Comparison of ENCODE assay signal across 28 cellular contexts in the genomic region with DNA sequence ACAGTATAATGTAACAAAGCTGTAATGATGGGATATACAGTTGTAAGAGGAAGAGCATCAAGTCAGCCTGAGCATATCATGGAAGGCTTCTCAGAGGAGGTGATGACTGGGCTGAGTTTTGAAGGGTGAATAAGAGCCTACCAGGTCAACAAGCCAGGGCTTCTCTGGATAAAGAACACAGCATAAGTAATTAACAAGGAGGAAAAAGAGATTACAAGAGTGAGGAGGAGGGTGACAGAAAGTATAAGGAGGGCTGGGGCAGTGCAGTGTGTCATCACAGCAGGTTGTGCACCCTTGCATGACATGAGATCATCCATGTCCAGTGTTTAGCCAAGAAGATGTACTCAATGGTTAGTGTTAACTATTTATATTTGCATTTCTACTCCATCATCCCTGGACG. TPM values are rescaled to one million over a fixed set of nuclear protein-coding genes. Genes with fewer than 3 reads are reported as not detected.
DNase-seq lines count a peak whose midpoint lies in the region; ATAC-seq, FAIRE-seq and TF ChIP-seq lines count a peak whose summit lies in the region.
"Had no signal": no experiment of that assay in that cellular context is flagged by ENCODE, and none has a peak within 500 bp of the region (broad histone marks: within the 10 kb centered on the region; RNA-seq: fewer than 3 reads in every experiment).

No MANE protein-coding gene starts in this region.

- RAD21 ChIA-PET in GM12878 (lab: Charles Lee; ENCODE audit: unreplicated experiment): no interaction called here

- peaks cover 5% of the 10 kb centered on the region for H3K27me3 Mint-ChIP-seq in nephron progenitor cell (ENCODE audit: low read depth, poor library complexity)

- TF ChIP-seq POLR2A in A549 (IDR thresholded peaks at IDR 0.05; ENCODE audit: low read length) (no peak), GM12878 (IDR thresholded peaks at IDR 0.05; ENCODE audit: low read depth, low read length) (no peak)

- SMC1A ChIA-PET in GM12878 (lab: Charles Lee; ENCODE audit: uncharacterized antibody, unreplicated experiment): interaction anchor here (0.5 to 0.6 kb wide), 2 partner anchors 30 to 245 kb away, joined by 3 to 4 read pairs; no protein-coding TSS in a partner anchor

- no peaks in the 10 kb centered on the region for H3K9me3 Mint-ChIP-seq in nephron progenitor cell
- H3K9me3 Mint-ChIP-seq: CD8-positive, alpha-beta memory T cell; T-cell had no signal

- H3K4me1 ChIP-seq in A549: no peaks in the 10 kb centered on the region
- peaks cover 11% of the 10 kb centered on the region; the same call in 1 of the 2 replicates for H3K4me1 ChIP-seq in GM12878 (ENCODE audit: control insufficient read depth, insufficient read depth, low read length)
- no peaks in the 10 kb centered on the region for H3K4me1 ChIP-seq in foreskin keratinocyte
- H3K4me1 ChIP-seq: BE2C had no signal

- H3K4me3 ChIP-seq in A549: no peak overlapping the region
- no peak overlapping the region for H3K4me3 ChIP-seq in GM12878
- H3K4me3 ChIP-seq: SJCRH30 had no signal

- in situ Hi-C loops in GM12878 (cut with MboI): no loop called here

- H3K27ac ChIP-seq in A549 (no peak overlapping the region), GM12878 (ENCODE audit: control insufficient read depth, insufficient read depth) (no peak overlapping the region), foreskin keratinocyte (no peak overlapping the region)
- H3K27ac ChIP-seq: KMS-11, SJCRH30 had no signal

- CTCF ChIA-PET in A549 (lab: Yijun Ruan, JAX) (interaction anchor here (1.7 kb wide), 1 partner anchor 54 kb away, joined by 4 read pairs; no protein-coding TSS in a partner anchor), GM12878 (lab: Yijun Ruan, JAX) (no interaction called here)

- TF ChIP-seq CTCF in A549 (IDR thresholded peaks at IDR 0.05) (no peak), GM12878 (IDR thresholded peaks at IDR 0.05 in 2 of 3, conservative IDR thresholded peaks at IDR 0.05 in 1 of 3; ENCODE audit: control insufficient read depth in 2 of 3, extremely low read depth in 1 of 3, insufficient read depth in 1 of 3, low read depth in 3 of 3, low read length in 3 of 3) (no peak), nephron progenitor cell (IDR thresholded peaks at IDR 0.05) (no peak), foreskin keratinocyte (conservative IDR thresholded peaks at IDR 0.05) (no peak)

- H3K4me1 Mint-ChIP-seq in nephron progenitor cell: peaks cover 38% of the 10 kb centered on the region
- H3K4me1 Mint-ChIP-seq: CD8-positive, alpha-beta memory T cell; T-cell had no signal

- POLR2A ChIA-PET in A549 (lab: Yijun Ruan, JAX): no interaction called here
- POLR2A ChIA-PET in GM12878 (lab: Charles Lee): no interaction called here

- H3K27ac Mint-ChIP-seq in nephron progenitor cell: peak overlapping the region; percentile 2
- H3K27ac Mint-ChIP-seq: CD14-positive monocyte, T-cell had no signal

- H4K20me1 ChIP-seq in GM12878 (ENCODE audit: control insufficient read depth, insufficient read depth): no peaks in the 10 kb centered on the region

- H2AFZ ChIP-seq in GM12878 (ENCODE audit: control insufficient read depth, low read depth, low read length): no peak overlapping the region

- no peak overlapping the region for H3K9ac ChIP-seq in GM12878 (ENCODE audit: control insufficient read depth, insufficient read depth, low read length)
- H3K9ac ChIP-seq: KMS-11 had no signal

- TF ChIP-seq RAD21 in A549 (conservative IDR thresholded peaks at IDR 0.05 in 1 of 2, IDR thresholded peaks at IDR 0.05 in 1 of 2) (no peak), GM12878 (IDR thresholded peaks at IDR 0.05; ENCODE audit: insufficient read depth, low read depth, low read length) (no peak)

- intact Hi-C loops in GM12878 (cut with micrococcal nuclease; ENCODE audit: unreplicated experiment) (no loop called here), sciatic nerve (cut with DNase I) (no loop called here)

- ATAC-seq in A549: no peak
- peak; percentile 59 for ATAC-seq in GM12878
- no peak for ATAC-seq in sciatic nerve
- no peak for ATAC-seq in foreskin keratinocyte
- ATAC-seq: PC-3, Right ventricle myocardium inferior, T-cell had no signal

- H3K36me3 Mint-ChIP-seq in nephron progenitor cell (ENCODE audit: low read depth): no peaks in the 10 kb centered on the region
- H3K36me3 Mint-ChIP-seq: CD14-positive monocyte; CD8-positive, alpha-beta memory T cell; T-cell had no signal

- no peak for TF ChIP-seq EP300 in A549 (IDR thresholded peaks at IDR 0.05)
- no peak for TF ChIP-seq EP300 in GM12878 (IDR thresholded peaks at IDR 0.05; ENCODE audit: borderline replicate concordance in 1 of 2, control insufficient read depth in 1 of 2, low read depth in 2 of 2, low read length in 2 of 2)

- no peaks in the 10 kb centered on the region for H3K79me2 ChIP-seq in GM12878 (ENCODE audit: control insufficient read depth, insufficient read depth, low read length)

- H3K9me3 ChIP-seq in A549: no peaks in the 10 kb centered on the region
- H3K9me3 ChIP-seq in GM12878 (replicated peaks; ENCODE audit: control insufficient read depth, insufficient read depth, low read length): no peaks in the 10 kb centered on the region
- H3K9me3 ChIP-seq: BE2C, SJCRH30 had no signal

- H3K4me2 ChIP-seq in A549: no peak overlapping the region
- no peak overlapping the region for H3K4me2 ChIP-seq in GM12878 (ENCODE audit: control insufficient read depth, insufficient read depth)
- H3K4me2 ChIP-seq: KMS-11 had no signal

- H3K27me3 ChIP-seq in GM12878 (replicated peaks in 1 of 2; ENCODE audit: control insufficient read depth in 2 of 2, insufficient read depth in 2 of 2, low read length in 1 of 2) (no peaks in the 10 kb centered on the region), foreskin keratinocyte (no peaks in the 10 kb centered on the region)
- H3K27me3 ChIP-seq: BE2C, SJCRH30 had no signal

- WGBS in A549 (ENCODE audit: missing lambda C conversion rate): 0% methylated on average over 1 of the region's 1 CpG
- WGBS in GM12878 (ENCODE audit: insufficient coverage, insufficient replicate concordance, low lambda C conversion rate, missing lambda C conversion rate): 39% methylated on average over 1 of the region's 1 CpG

- FAIRE-seq in A549 (lab: Jason Lieb, UNC) (no peak), GM12878 (lab: Jason Lieb, UNC) (no peak)

- no peaks in the 10 kb centered on the region for H3K36me3 ChIP-seq in GM12878 (ENCODE audit: control insufficient read depth in 2 of 2, insufficient read depth in 2 of 2, low read length in 1 of 2)
- H3K36me3 ChIP-seq: BE2C, SJCRH30 had no signal

- BruUV-seq in GM12878 (replicated peaks; lab: Mats Ljungman, UMichigan): no TSS peak

- DNase-seq in A549 (ENCODE audit: low read depth in 1 of 2, low spot score in 1 of 2): no peak
- peak; percentile 48 for DNase-seq in COLO668 (lab: John Stamatoyannopoulos, UW; ENCODE audit: unreplicated experiment)
- DNase-seq in GM12878 (ENCODE audit: low read depth, low spot score): no peak
- no peak for DNase-seq in nephron progenitor cell
- DNase-seq in A172 (ENCODE audit: low spot score): no peak
- DNase-seq in sciatic nerve (ENCODE audit: low spot score): no peak
- DNase-seq in foreskin keratinocyte: no peak
- DNase-seq: BE2C; CD8-positive, alpha-beta memory T cell; DMS153; GOT3; HCEC 1CT; IMR-90; MM.1S; NCI-H1694; NCI-H2081 treated with DMSO at 0.1 percent for 48 hours; NCI-H2171; NCI-H345; NCI-H524 treated with DMSO at 0.1 percent for 48 hours; NCI-H774; PC-3; SJCRH30; T-cell had no signal

- no peak overlapping the region for H3K4me3 Mint-ChIP-seq in nephron progenitor cell
- H3K4me3 Mint-ChIP-seq: CD14-positive monocyte; CD8-positive, alpha-beta memory T cell; T-cell had no signal

TF ChIP-seq in A549, 52 proteins besides CTCF, POLR2A, EP300 and RAD21:
- TF ChIP-seq FOXS1 (CRISPR knock-in tag; IDR thresholded peaks at IDR 0.05) (no peak), ZFP36 (IDR thresholded peaks at IDR 0.05; ENCODE audit: borderline replicate concordance, partially characterized antibody) (peak; percentile 27)

TF ChIP-seq in GM12878, 131 proteins besides CTCF, POLR2A, EP300 and RAD21 (continues in another document):
- TF ChIP-seq BCL11A (IDR thresholded peaks at IDR 0.05; ENCODE audit: low read depth, low read length) (no peak), CREM (IDR thresholded peaks at IDR 0.05; ENCODE audit: low read depth) (0 out of 2 replicates have a peak, but pooled peaks have one; percentile 42), CREB1 (IDR thresholded peaks at IDR 0.05; ENCODE audit: low read depth) (peak; percentile 41; the same call in 1 of the 2 replicates), NR2C2 (IDR thresholded peaks at IDR 0.05; ENCODE audit: borderline replicate concordance, control insufficient read depth, insufficient read length, low read depth) (no peak), SMARCA5 (IDR thresholded peaks at IDR 0.05) (no peak), GATAD2B (conservative IDR thresholded peaks at IDR 0.05; ENCODE audit: low read depth) (no peak)

RNA-seq across cellular contexts. Expression of a gene that starts 16.9 kb away (rescaled TPM):
- 0.17 and 0.32 TPM in 2 replicates for polyA plus RNA-seq in A549 (2011; rRNA removed)
- 0.22 and 0.27 TPM in 2 replicates for polyA plus RNA-seq in A549 (2012; cell fraction: cytosol; rRNA removed)
- 0.11 and 0.15 TPM in 2 replicates for polyA plus RNA-seq in A549 (2012; cell fraction: nucleus; rRNA removed)
- polyA plus RNA-seq in A549 (2017; fragmentation: RNase III; extraction: RNeasy Plus Mini Kit Qiagen cat#74134 plus additional on column Dnase treatment): 0.18 to 0.24 TPM (median 0.18 TPM) in 3 replicates
- polyA minus RNA-seq in A549 (2011; rRNA and poly(A)+ RNA removed): 0.15 and 0.17 TPM in 2 replicates
- not detected in 2 replicates for total RNA-seq in GM12878 (2013; cell fraction: nucleolus; rRNA removed)
- 0.34 and 0.82 TPM in 2 replicates for total RNA-seq in GM12878 (2014; rRNA removed)
- 0.36 and 0.46 TPM in 2 replicates for total RNA-seq in GM12878 (2014; rRNA removed; fragmentation: Illumina TruSeq; extraction: Trizol)
- total RNA-seq in GM12878 (2021): 0.29 and 0.38 TPM in 2 replicates
- not detected for polyA plus RNA-seq in GM12878 (2011; ENCODE audit: low read depth)
- 0.03 TPM in 1 of 2 replicates, not detected in the other for polyA plus RNA-seq in GM12878 (2011; rRNA removed)
- 0.02 TPM in 1 of 2 replicates, not detected in the other for polyA plus RNA-seq in GM12878 (2011; cell fraction: cytosol; rRNA removed)
- not detected in 2 replicates for polyA plus RNA-seq in GM12878 (2011; cell fraction: nucleus; rRNA removed)
- not detected in 2 replicates for polyA plus RNA-seq in GM12878 (2012)
- polyA plus RNA-seq in GM12878 (2014; fragmentation: Illumina TruSeq; extraction: Trizol): 0.44 and 0.82 TPM in 2 replicates
- under 1 TPM; 0.51 to 0.69 TPM for polyA plus RNA-seq in GM12878 (2014; fragmentation: Nextera tagmentation; extraction: Ambion mirVana)
- 0.61 and 0.70 TPM in 2 replicates for polyA plus RNA-seq in GM12878 (2014; rRNA removed)
- under 1 TPM; 0.25 to 0.32 TPM for polyA plus RNA-seq in GM12878 (2016; fragmentation: Nextera tagmentation; extraction: Ambion mirVana)
- not detected in 2 replicates for polyA minus RNA-seq in GM12878 (2011; rRNA and poly(A)+ RNA removed)
- polyA minus RNA-seq in GM12878 (2011; cell fraction: cytosol; rRNA and poly(A)+ RNA removed): not detected in 2 replicates
- polyA minus RNA-seq in GM12878 (2011; cell fraction: nucleus; rRNA and poly(A)+ RNA removed): not detected in 2 replicates
- 0.47 and 1.9 TPM in 2 replicates for total RNA-seq in A172 (2014; rRNA removed; shearing (Covaris generic))
- not detected for total RNA-seq in sciatic nerve
- total RNA-seq in foreskin keratinocyte: 0.03 TPM in 1 of 2 replicates, not detected in the other
- polyA plus RNA-seq in foreskin keratinocyte: 0.02 and 0.04 TPM in 2 replicates
- total RNA-seq: CD8-positive, alpha-beta memory T cell; G401; Right ventricle myocardium inferior; RPMI7951; T-cell had no signal
- polyA plus RNA-seq: CD8-positive, alpha-beta memory T cell; IMR-90 had no signal
